ENCODE assay signal across 15 cellular contexts in genomic region chr5:123811771-123812170, GRCh38.
"Had no signal": no experiment of that assay in that cellular context is flagged by ENCODE, and none has a peak within 500 bp of the region (broad histone marks: within the 10 kb centered on the region; RNA-seq: fewer than 3 reads in every experiment).

No MANE protein-coding gene starts in this region.

- H3K9me3 Mint-ChIP-seq: activated naive CD8-positive, alpha-beta T cell treated with anti-CD3 and anti-CD28 coated beads, Interleukin-2, amount 10 ng/mL, durations not matched to agents 7 days and 5 days; stimulated activated memory B cell treated with anti-CD40 and anti-IgM and Interleukin-4, amounts not matched to agents 10 μg/mL and 1 μg/mL and 100 μg/mL, for 72 hours had no signal

- H3K4me1 Mint-ChIP-seq: activated naive CD8-positive, alpha-beta T cell treated with anti-CD3 and anti-CD28 coated beads, Interleukin-2, amount 10 ng/mL, durations not matched to agents 7 days and 5 days; immature natural killer cell had no signal

- H3K27me3 Mint-ChIP-seq: activated naive CD8-positive, alpha-beta T cell treated with anti-CD3 and anti-CD28 coated beads, Interleukin-2, amount 10 ng/mL, durations not matched to agents 7 days and 5 days had no signal

- H3K4me3 Mint-ChIP-seq: activated naive CD8-positive, alpha-beta T cell treated with anti-CD3 and anti-CD28 coated beads, Interleukin-2, amount 10 ng/mL, durations not matched to agents 7 days and 5 days; immature natural killer cell; stimulated activated memory B cell treated with anti-CD40 and anti-IgM and Interleukin-4, amounts not matched to agents 10 μg/mL and 1 μg/mL and 100 μg/mL, for 72 hours had no signal

- DNase-seq: activated CD4-positive, alpha-beta T cell treated with anti-CD3 and anti-CD28 coated beads, Interleukin-2, amount 50 U/mL, for 4 hours; activated naive CD4-positive, alpha-beta T cell; activated naive CD8-positive, alpha-beta T cell treated with anti-CD3 and anti-CD28 coated beads, Interleukin-2, amount 10 ng/mL, durations not matched to agents 7 days and 5 days; activated T-cell treated with anti-CD3 and anti-CD28 coated beads for 4 hours; brain microvascular endothelial cell; effector CD8-positive, alpha-beta T cell; foreskin melanocyte; heart left ventricle; immature natural killer cell; left cardiac atrium; lower lobe of right lung; ovary; stimulated activated CD4-positive, alpha-beta T cell treated with anti-CD3 and anti-CD28 coated beads, Interleukin-12 subunit alpha, Interleukin-12 subunit beta, amount 100 ng/mL, for 4 hours; thyroid gland had no signal

- H3K36me3 Mint-ChIP-seq: activated naive CD8-positive, alpha-beta T cell treated with anti-CD3 and anti-CD28 coated beads, Interleukin-2, amount 10 ng/mL, durations not matched to agents 7 days and 5 days; immature natural killer cell; stimulated activated memory B cell treated with anti-CD40 and anti-IgM and Interleukin-4, amounts not matched to agents 10 μg/mL and 1 μg/mL and 100 μg/mL, for 72 hours had no signal

- H3K36me3 ChIP-seq: brain microvascular endothelial cell, heart left ventricle, lower lobe of right lung, ovary, thyroid gland had no signal

- H3K9me3 ChIP-seq: heart left ventricle, lower lobe of right lung, ovary, thyroid gland had no signal

- H3K27ac Mint-ChIP-seq: activated naive CD8-positive, alpha-beta T cell treated with anti-CD3 and anti-CD28 coated beads, Interleukin-2, amount 10 ng/mL, durations not matched to agents 7 days and 5 days; immature natural killer cell; stimulated activated memory B cell treated with anti-CD40 and anti-IgM and Interleukin-4, amounts not matched to agents 10 μg/mL and 1 μg/mL and 100 μg/mL, for 72 hours had no signal

- H3K27ac ChIP-seq: brain microvascular endothelial cell, heart left ventricle, lower lobe of right lung, ovary had no signal

- H3K27me3 ChIP-seq: brain microvascular endothelial cell, heart left ventricle, ovary, thyroid gland had no signal

- H3K4me3 ChIP-seq: heart left ventricle, lower lobe of right lung, ovary, thyroid gland had no signal

- ATAC-seq: heart left ventricle; left cardiac atrium; lower lobe of right lung; stimulated activated memory B cell treated with anti-CD40 and anti-IgM and Interleukin-4, amounts not matched to agents 10 μg/mL and 1 μg/mL and 100 μg/mL, for 72 hours had no signal
